ENCODE assay signal across 1 cellular context in genomic region chr2:33240178-33240577, GRCh38.
TF ChIP-seq lines count a peak whose summit lies in the region.

No MANE protein-coding gene starts in this region.

TF ChIP-seq in HepG2, 621 proteins besides CTCF, POLR2A, EP300 and RAD21 (continued from another document):
- TF ChIP-seq ZNF513 (CRISPR knock-in tag; conservative IDR thresholded peaks at IDR 0.05) (no peak), ZNF282 (IDR thresholded peaks at IDR 0.05; ENCODE audit: partially characterized antibody) (no peak), TIGD3 (CRISPR knock-in tag; IDR thresholded peaks at IDR 0.05; ENCODE audit: borderline replicate concordance) (no peak), ZNF678 (CRISPR knock-in tag; IDR thresholded peaks at IDR 0.05) (no peak), REXO4 (CRISPR knock-in tag; IDR thresholded peaks at IDR 0.05; ENCODE audit: borderline replicate concordance) (no peak), DMTF1 (CRISPR knock-in tag; IDR thresholded peaks at IDR 0.05) (no peak), SNAI1 (CRISPR knock-in tag; IDR thresholded peaks at IDR 0.05; ENCODE audit: borderline replicate concordance) (no peak), ISX (CRISPR knock-in tag; conservative IDR thresholded peaks at IDR 0.05) (no peak), TBX2 (CRISPR knock-in tag; IDR thresholded peaks at IDR 0.05; ENCODE audit: borderline replicate concordance) (no peak), ZNF777 (CRISPR knock-in tag; IDR thresholded peaks at IDR 0.05) (no peak), RERE (CRISPR knock-in tag; IDR thresholded peaks at IDR 0.05; ENCODE audit: low read depth) (no peak)
